18 cellular contexts compared by ENCODE assay signal in the genomic region with DNA sequence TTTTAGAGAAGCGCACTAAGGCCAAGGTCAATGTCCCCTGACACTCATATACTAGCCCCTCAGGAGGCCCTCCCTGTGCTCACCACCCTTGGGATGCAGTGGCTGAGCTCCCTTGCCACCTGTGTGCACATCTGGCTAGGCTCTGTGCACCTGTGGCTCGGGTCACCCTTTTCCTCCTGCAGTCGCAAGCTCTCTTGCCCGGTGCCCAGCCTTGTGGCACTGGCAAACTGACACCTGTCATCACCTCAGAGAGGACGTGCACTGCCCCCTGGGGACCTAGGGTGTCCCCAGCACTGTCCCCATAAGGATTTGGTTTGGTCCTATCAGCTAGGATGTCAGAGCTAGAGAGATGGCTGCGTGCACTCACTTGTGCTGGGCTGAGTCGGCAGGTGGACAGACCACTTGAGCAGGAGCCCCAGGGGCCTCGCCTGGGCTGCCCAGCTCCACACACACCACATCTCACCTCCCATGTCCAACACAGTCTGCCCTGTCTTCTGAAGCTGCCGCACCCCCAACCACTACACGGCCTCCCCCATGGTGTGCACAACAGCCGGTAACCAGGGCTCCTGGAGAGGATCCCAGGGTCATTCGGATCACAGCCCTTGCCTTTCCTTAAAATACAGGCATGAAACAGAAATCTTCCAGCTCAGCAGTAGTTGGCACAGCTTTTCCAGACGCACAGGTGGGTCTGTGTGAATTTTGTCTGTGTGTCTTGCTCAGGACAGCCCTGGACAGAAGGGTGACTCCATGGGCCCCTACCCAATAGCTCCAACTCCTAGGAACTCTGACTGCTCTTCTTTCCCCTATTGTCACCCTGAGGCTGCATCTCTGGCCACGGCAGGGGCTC.
DNase-seq lines count a peak whose midpoint lies in the region; ATAC-seq and TF ChIP-seq lines count a peak whose summit lies in the region.
"Had no signal": no experiment of that assay in that cellular context is flagged by ENCODE, and none has a peak within 500 bp of the region (broad histone marks: within the 10 kb centered on the region; RNA-seq: fewer than 3 reads in every experiment).

No MANE protein-coding gene starts in this region.

- ATAC-seq in SK-N-SH treated with all-trans-retinoic acid at 6 μM for 48 hours, result no peak
- ATAC-seq in GM19324 (IDR thresholded peaks at IDR 0.05; ENCODE audit: low FRiP score, unreplicated experiment), result no peak
- no peak for ATAC-seq in HG02885 (IDR thresholded peaks at IDR 0.05; ENCODE audit: poor library complexity, unreplicated experiment)

- H3K4me3 Mint-ChIP-seq in H9, result no peak overlapping the region
- no peak overlapping the region for H3K4me3 Mint-ChIP-seq in endodermal cell
- H3K4me3 Mint-ChIP-seq in type B pancreatic cell, result no peak overlapping the region
- H3K4me3 Mint-ChIP-seq: CD4-positive, alpha-beta memory T cell had no signal

- no peak overlapping the region for H4K8ac ChIP-seq in H9 (replicated peaks; ENCODE audit: insufficient read length, low read depth, low read length)

- no peak overlapping the region for H2BK15ac ChIP-seq in H9 (ENCODE audit: low read depth, low read length)

- no peaks in the 10 kb centered on the region for H3K9me3 ChIP-seq in SK-N-SH
- no peaks in the 10 kb centered on the region for H3K9me3 ChIP-seq in H9 (ENCODE audit: control insufficient read depth, low read depth, low read length)
- H3K9me3 ChIP-seq in endodermal cell (ENCODE audit: control insufficient read depth, low read length), result peaks cover 5% of the 10 kb centered on the region
- H3K9me3 ChIP-seq: MG63 had no signal

- no peak overlapping the region for H2BK20ac ChIP-seq in H9 (ENCODE audit: low read depth, low read length, poor library complexity, severe bottlenecking)

- no peak overlapping the region for H2AK5ac ChIP-seq in H9 (ENCODE audit: insufficient read length, low read length)

- H3K23ac ChIP-seq in H9 (ENCODE audit: insufficient read length, low read depth, low read length), result no peak overlapping the region

- no peaks in the 10 kb centered on the region for H3K9me2 ChIP-seq in SK-N-SH

- no peaks in the 10 kb centered on the region for H3F3A ChIP-seq in SK-N-SH (replicated peaks; ENCODE audit: insufficient read depth)

- H3K14ac ChIP-seq in H9 (ENCODE audit: insufficient read depth, low read length), result no peak overlapping the region

- H4K20me1 ChIP-seq in SK-N-SH (ENCODE audit: insufficient read depth) (no peaks in the 10 kb centered on the region), H9 (ENCODE audit: control insufficient read depth, insufficient read depth, insufficient read length) (no peaks in the 10 kb centered on the region)

- H3K79me2 ChIP-seq in SK-N-SH (ENCODE audit: insufficient read depth) (no peaks in the 10 kb centered on the region), H9 (ENCODE audit: insufficient read depth, low read length) (no peaks in the 10 kb centered on the region)

- H3K4me3 ChIP-seq in SK-N-SH (ENCODE audit: low read depth in 2 of 2, low read length in 1 of 2) (no peak overlapping the region), endodermal cell (ENCODE audit: low read length) (no peak overlapping the region)
- H3K4me3 ChIP-seq: MG63 had no signal

- TF ChIP-seq RAD21 in SK-N-SH (IDR thresholded peaks at IDR 0.05; ENCODE audit: low read length), result no peak

- DNase-seq in SK-N-SH, result peak; percentile 15
- DNase-seq in H9, result peak; percentile 16
- DNase-seq in endodermal cell, result peak; percentile 32
- DNase-seq in type B pancreatic cell (ENCODE audit: extremely low spot score, unreplicated experiment), result peak; percentile 56
- no peak for DNase-seq in SIG-M5 treated with dmso at 0.1 percent for 504 hours (lab: John Stamatoyannopoulos, UW; ENCODE audit: unreplicated experiment)
- DNase-seq: 8988T; Calu3; CD4-positive, alpha-beta memory T cell; IMR-90; Karpas-422; MG63; NCI-H1105; NCI-H1694 treated with DMSO at 0.1 percent for 48 hours; NCI-H526 treated with DMSO at 0.1 percent for 48 hours; NK-92 treated with Interleukin-12 subunit alpha and Interleukin-12 subunit beta, amount 100 ng/mL, for 24 hours had no signal

- H3K27ac ChIP-seq in SK-N-SH (ENCODE audit: low read depth in 2 of 2, low read length in 1 of 2), result no peak overlapping the region
- no peak overlapping the region for H3K27ac ChIP-seq in H9 (ENCODE audit: insufficient read length, low read depth, low read length)
- H3K27ac ChIP-seq in endodermal cell (ENCODE audit: low read depth, low read length), result no peak overlapping the region

- CTCF ChIA-PET in SK-N-SH (lab: Yijun Ruan, JAX), result interaction anchor here (0.9 to 2.6 kb wide), 4 partner anchors 10 to 155 kb away, joined by 3 to 13 read pairs (median 6); no protein-coding TSS in a partner anchor

- H3K36me3 Mint-ChIP-seq in H9 (ENCODE audit: insufficient read depth in 1 of 3, low read depth in 3 of 3) (peaks cover 0 to 2% (median 0%) of the 10 kb centered on the region in 3 experiments; a peak in 1 of 7 replicates), endodermal cell (ENCODE audit: low read depth) (no peaks in the 10 kb centered on the region), type B pancreatic cell (no peaks in the 10 kb centered on the region)
- H3K36me3 Mint-ChIP-seq: CD4-positive, alpha-beta memory T cell had no signal

- H3K23me2 ChIP-seq in H9 (ENCODE audit: insufficient read length, low read depth, low read length, poor library complexity, severe bottlenecking), result no peaks in the 10 kb centered on the region

- H4K91ac ChIP-seq in H9 (ENCODE audit: insufficient read length, low read depth, low read length), result no peak overlapping the region

- TF ChIP-seq EP300 in SK-N-SH (IDR thresholded peaks at IDR 0.05; ENCODE audit: borderline replicate concordance in 1 of 2, low read depth in 1 of 2, low read length in 1 of 2), result no peak

- POLR2A ChIA-PET in SK-N-SH (lab: Yijun Ruan, JAX), result no interaction called here

- H2BK120ac ChIP-seq in H9 (ENCODE audit: low read depth, low read length, poor library complexity, severe bottlenecking), result no peak overlapping the region

- no peak overlapping the region for H3K56ac ChIP-seq in H9 (ENCODE audit: insufficient read length, low read depth, low read length)

- no peak overlapping the region for H4K5ac ChIP-seq in H9 (ENCODE audit: insufficient read length, low read depth, low read length)

- H3K27ac Mint-ChIP-seq in H9 (peak overlapping the region in 2 of 3 experiments; percentile 34 to 93; a peak in 2 of 7 replicates), endodermal cell (no peak overlapping the region), type B pancreatic cell (no peak overlapping the region)
- H3K27ac Mint-ChIP-seq: CD4-positive, alpha-beta memory T cell had no signal

- H2BK5ac ChIP-seq in H9 (ENCODE audit: insufficient read length, low read length), result no peak overlapping the region

- H2AFZ ChIP-seq in SK-N-SH (ENCODE audit: low read depth) (no peak overlapping the region), H9 (ENCODE audit: low read length) (no peak overlapping the region)

- H2BK12ac ChIP-seq in H9 (ENCODE audit: insufficient read length, low read depth, low read length), result no peak overlapping the region

- peaks cover 3 to 6% of the 10 kb centered on the region in 2 experiments; a peak in 3 of 5 replicates for H3K9me3 Mint-ChIP-seq in H9
- H3K9me3 Mint-ChIP-seq in endodermal cell, result peaks cover 5% of the 10 kb centered on the region
- peaks cover 5% of the 10 kb centered on the region for H3K9me3 Mint-ChIP-seq in type B pancreatic cell

- no peak overlapping the region for H3K4ac ChIP-seq in H9 (ENCODE audit: low read depth, low read length)

- no peak overlapping the region for H3K4me2 ChIP-seq in SK-N-SH
- H3K4me2 ChIP-seq in H9 (ENCODE audit: insufficient read depth, insufficient read length, low read length), result no peak overlapping the region

- H3T11ph ChIP-seq in H9 (ENCODE audit: low read length), result no peak overlapping the region

- peaks cover 6% of the 10 kb centered on the region for H3K27me3 Mint-ChIP-seq in H9 (ENCODE audit: low read depth)
- H3K27me3 Mint-ChIP-seq in endodermal cell (ENCODE audit: insufficient read depth), result peaks cover 2% of the 10 kb centered on the region
- H3K27me3 Mint-ChIP-seq in type B pancreatic cell, result peaks cover 14% of the 10 kb centered on the region

- H3K79me1 ChIP-seq in H9 (ENCODE audit: insufficient read depth, low read depth, low read length, poor library complexity, severe bottlenecking), result no peaks in the 10 kb centered on the region

- peaks cover 0 to 66% of the 10 kb centered on the region in 2 experiments; a peak in 2 of 4 replicates for H3K4me1 ChIP-seq in SK-N-SH (ENCODE audit: control insufficient read depth in 1 of 2, insufficient read depth in 2 of 2, low read depth in 1 of 2, low read length in 1 of 2)
- H3K4me1 ChIP-seq in H9 (ENCODE audit: insufficient read depth, low read length), result peaks cover 7% of the 10 kb centered on the region; the same call in 1 of the 2 replicates
- peaks cover 19% of the 10 kb centered on the region for H3K4me1 ChIP-seq in endodermal cell (ENCODE audit: control insufficient read depth, insufficient read depth, low read length)

- no peaks in the 10 kb centered on the region for H3K27me3 ChIP-seq in SK-N-SH (ENCODE audit: insufficient read depth)
- H3K27me3 ChIP-seq in H9 (ENCODE audit: insufficient read depth, low read length), result no peaks in the 10 kb centered on the region
- no peaks in the 10 kb centered on the region for H3K27me3 ChIP-seq in endodermal cell (ENCODE audit: control insufficient read depth, insufficient read depth, low read length, poor library complexity, severe bottlenecking)
- H3K27me3 ChIP-seq: MG63 had no signal

- no peak for TF ChIP-seq CTCF in SK-N-SH (IDR thresholded peaks at IDR 0.05)
- no peak for TF ChIP-seq CTCF in H9 (conservative IDR thresholded peaks at IDR 0.05)
- TF ChIP-seq CTCF in endodermal cell (conservative IDR thresholded peaks at IDR 0.05), result no peak
- TF ChIP-seq CTCF in type B pancreatic cell (conservative IDR thresholded peaks at IDR 0.05), result no peak

- H3K9ac ChIP-seq in SK-N-SH, result no peak overlapping the region
- no peak overlapping the region for H3K9ac ChIP-seq in H9 (ENCODE audit: extremely low read depth, insufficient read length, low read length)
- no peak overlapping the region for H3K9ac ChIP-seq in endodermal cell (ENCODE audit: extremely low read depth, low read length, poor library complexity, severe bottlenecking)

- H3K4me1 Mint-ChIP-seq in H9 (peaks cover 18 to 20% of the 10 kb centered on the region in 2 experiments), endodermal cell (peaks cover 49% of the 10 kb centered on the region), type B pancreatic cell (ENCODE audit: unreplicated experiment) (peaks cover 30% of the 10 kb centered on the region)
- H3K4me1 Mint-ChIP-seq: CD4-positive, alpha-beta memory T cell had no signal

- H3K36me3 ChIP-seq in SK-N-SH (replicated peaks in 1 of 2; ENCODE audit: control insufficient read depth in 1 of 2, insufficient read depth in 2 of 2, low read length in 1 of 2), result no peaks in the 10 kb centered on the region
- no peaks in the 10 kb centered on the region for H3K36me3 ChIP-seq in endodermal cell (ENCODE audit: control insufficient read depth, insufficient read depth, low read length)
- H3K36me3 ChIP-seq: MG63 had no signal

- 41% methylated on average over 10 of the region's 14 CpGs for WGBS in SK-N-SH (ENCODE audit: low lambda C conversion rate)
- no CpG with 5 or more reads among the region's 14 CpGs for WGBS in H9 (ENCODE audit: extremely low coverage, insufficient read length, low lambda C conversion rate)
- WGBS in endodermal cell (ENCODE audit: insufficient coverage in 1 of 2, insufficient read length in 1 of 2), 2 experiments, result 86 to 89% methylated on average over 6 to 14 of the region's 14 CpGs

- H3K18ac ChIP-seq in H9 (ENCODE audit: insufficient read length, low read depth, low read length), result no peak overlapping the region

Comparison
In these comparisons a context has a peak if more than half of its experiments do, and no peak if none do; other contexts are left out.
1. H3K27ac Mint-ChIP-seq: peak in H9 (2 of 3); none in endodermal cell (single experiment) and type B pancreatic cell (single experiment).